14 cellular contexts compared by ENCODE assay signal in genomic region chr10:1299041-1299726, GRCh38.
"Had no signal": no experiment of that assay in that cellular context is flagged by ENCODE, and none has a peak within 500 bp of the region (broad histone marks: within the 10 kb centered on the region; RNA-seq: fewer than 3 reads in every experiment).

No MANE protein-coding gene starts in this region.

- H3K9me3 Mint-ChIP-seq: activated B cell treated with CpG ODN at 0.5 μM for 24 hours; activated T-cell treated with anti-CD3 and anti-CD28 coated beads, Interleukin-2, amount 50 U/mL, for 4 hours; stimulated activated naive CD8-positive, alpha-beta T cell treated with anti-CD3 and anti-CD28 coated beads, Interleukin-15, Interleukin-2, amounts not matched to agents 100 ng/mL and 50 ng/mL, for 24 hours had no signal

- DNase-seq: activated B cell treated with CpG ODN at 0.5 μM for 24 hours; activated effector memory CD4-positive, alpha-beta T cell treated with anti-CD3 and anti-CD28 coated beads, Interleukin-2, amount 50 U/mL, for 16 hours; activated T-cell treated with anti-CD3 and anti-CD28 coated beads, Interleukin-2, amount 50 U/mL, for 4 hours; amygdala; brain microvascular endothelial cell; endodermal cell; erythroblast; hypothalamus; naive B cell; stimulated activated CD4-positive, alpha-beta T cell treated with anti-CD3 and anti-CD28 coated beads, Interleukin-12 subunit alpha, Interleukin-12 subunit beta, amount 100 ng/mL, for 4 hours; uterus had no signal

- H3K4me1 Mint-ChIP-seq: activated B cell treated with CpG ODN at 0.5 μM for 24 hours, naive B cell had no signal

- H3K36me3 Mint-ChIP-seq: activated naive CD8-positive, alpha-beta T cell had no signal

- H3K4me3 ChIP-seq: prostate gland, uterus had no signal

- H3K4me1 ChIP-seq: prostate gland, uterus had no signal

- H3K27ac ChIP-seq: brain microvascular endothelial cell, prostate gland, uterus had no signal

- H3K9me3 ChIP-seq: prostate gland, uterus had no signal

- H3K27me3 ChIP-seq: brain microvascular endothelial cell, uterus had no signal

- H3K4me3 Mint-ChIP-seq: activated B cell treated with CpG ODN at 0.5 μM for 24 hours; activated naive CD8-positive, alpha-beta T cell; activated T-cell treated with anti-CD3 and anti-CD28 coated beads, Interleukin-2, amount 50 U/mL, for 4 hours; endodermal cell; naive B cell; stimulated activated naive CD8-positive, alpha-beta T cell treated with anti-CD3 and anti-CD28 coated beads, Interleukin-15, Interleukin-2, amounts not matched to agents 100 ng/mL and 50 ng/mL, for 24 hours had no signal

- H3K36me3 ChIP-seq: brain microvascular endothelial cell, prostate gland, uterus had no signal

- H3K27ac Mint-ChIP-seq: activated B cell treated with CpG ODN at 0.5 μM for 24 hours; activated naive CD8-positive, alpha-beta T cell; endodermal cell; naive B cell; stimulated activated naive CD8-positive, alpha-beta T cell treated with anti-CD3 and anti-CD28 coated beads, Interleukin-15, Interleukin-2, amounts not matched to agents 100 ng/mL and 50 ng/mL, for 24 hours had no signal
